In genomic region chr6:131268303-131268702, GRCh38 we compare ENCODE assay signal across 28 cellular contexts.
"Had no signal": no experiment of that assay in that cellular context is flagged by ENCODE, and none has a peak within 500 bp of the region (broad histone marks: within the 10 kb centered on the region; RNA-seq: fewer than 3 reads in every experiment).

No MANE protein-coding gene starts in this region.

- H3K27ac Mint-ChIP-seq: memory B cell; nephron; stimulated activated naive B cell treated with anti-CD40 and anti-IgM and Interleukin-4, amounts not matched to agents 10 μg/mL and 1 μg/mL and 100 μg/mL, for 72 hours; stimulated activated naive CD8-positive, alpha-beta T cell treated with anti-CD3 and anti-CD28 coated beads, Interleukin-15, amount 100 ng/mL, for 72 hours; type B pancreatic cell had no signal

- DNase-seq: hippocampal formation; kidney glomerular epithelial cell; left cardiac atrium; naive thymus-derived CD8-positive, alpha-beta T cell; nucleus accumbens; pancreas; posterior cingulate gyrus; retina; right cardiac atrium; stimulated activated CD4-positive, alpha-beta T cell treated with anti-CD3 and anti-CD28 coated beads, Interleukin-12 subunit alpha, Interleukin-12 subunit beta, amount 100 ng/mL, for 4 hours; stimulated activated CD4-positive, alpha-beta T cell treated with anti-CD3 and anti-CD28 coated beads, Interleukin-15, amount 100 ng/mL, for 24 hours; stimulated activated CD4-positive, alpha-beta T cell treated with anti-CD3 and anti-CD28 coated beads, Interleukin-2, amount 100 ng/mL, for 24 hours; stimulated activated CD4-positive, alpha-beta T cell treated with anti-CD3 and anti-CD28 coated beads, Interleukin-4, amount 100 ng/mL, for 1 hour; stimulated activated naive B cell treated with anti-CD40 and anti-IgM and Interleukin-4, amounts not matched to agents 10 μg/mL and 1 μg/mL and 100 μg/mL, for 72 hours; stimulated activated naive CD8-positive, alpha-beta T cell treated with anti-CD3 and anti-CD28 coated beads, Interleukin-15, amount 100 ng/mL, for 72 hours; substantia nigra had no signal

- H3K4me3 Mint-ChIP-seq: memory B cell; naive thymus-derived CD8-positive, alpha-beta T cell; nephron; neural crest cell; stimulated activated naive B cell treated with anti-CD40 and anti-IgM and Interleukin-4, amounts not matched to agents 10 μg/mL and 1 μg/mL and 100 μg/mL, for 72 hours; stimulated activated naive CD8-positive, alpha-beta T cell treated with anti-CD3 and anti-CD28 coated beads, Interleukin-15, amount 100 ng/mL, for 72 hours; type B pancreatic cell had no signal

- H3K9me3 ChIP-seq: pancreas, prostate gland, vagina had no signal

- H3K27me3 ChIP-seq: pancreas, tibial nerve, vagina had no signal

- H3K4me3 ChIP-seq: lung, pancreas, prostate gland, skin epidermis, tibial nerve, vagina had no signal

- H3K4me1 Mint-ChIP-seq: nephron had no signal

- H3K27me3 Mint-ChIP-seq: memory B cell; naive thymus-derived CD8-positive, alpha-beta T cell; stimulated activated naive B cell treated with anti-CD40 and anti-IgM and Interleukin-4, amounts not matched to agents 10 μg/mL and 1 μg/mL and 100 μg/mL, for 72 hours; stimulated activated naive CD8-positive, alpha-beta T cell treated with anti-CD3 and anti-CD28 coated beads, Interleukin-15, amount 100 ng/mL, for 72 hours; type B pancreatic cell had no signal

- H3K4me1 ChIP-seq: pancreas, prostate gland, tibial nerve, vagina had no signal

- FAIRE-seq: keratinocyte, pancreas had no signal

- H3K27ac ChIP-seq: pancreas, prostate gland, skin epidermis, tibial nerve, vagina had no signal

- ATAC-seq: left cardiac atrium; left lobe of liver; naive thymus-derived CD8-positive, alpha-beta T cell; pancreas; right cardiac atrium; sciatic nerve; stimulated activated naive B cell treated with anti-CD40 and anti-IgM and Interleukin-4, amounts not matched to agents 10 μg/mL and 1 μg/mL and 100 μg/mL, for 72 hours; stimulated activated naive CD8-positive, alpha-beta T cell treated with anti-CD3 and anti-CD28 coated beads, Interleukin-15, amount 100 ng/mL, for 72 hours had no signal

- H3K36me3 ChIP-seq: prostate gland, vagina had no signal
